ENCODE assay signal across 3 cellular contexts in the genomic region with DNA sequence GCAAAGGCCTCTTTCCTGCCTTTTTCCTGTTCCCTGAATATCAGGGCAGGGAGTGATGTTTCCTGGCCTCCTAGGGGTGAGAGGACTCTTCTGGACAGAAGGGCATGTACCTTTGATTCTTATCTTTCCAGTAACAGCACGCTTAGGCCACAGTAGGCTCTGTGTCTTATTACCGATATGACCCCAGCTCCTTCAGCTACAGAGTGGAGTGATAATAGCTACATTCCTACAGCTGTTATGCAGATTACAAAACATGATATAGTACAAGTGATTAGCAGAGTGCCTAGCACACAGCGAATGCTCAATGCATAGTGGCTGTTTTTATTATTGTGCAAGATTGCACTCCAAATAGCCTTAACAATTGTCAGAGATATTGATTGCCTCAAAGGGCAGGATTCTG.
TF ChIP-seq lines count a peak whose summit lies in the region.

No MANE protein-coding gene starts in this region.

TF ChIP-seq in SK-N-SH, 30 proteins besides CTCF, POLR2A, EP300 and RAD21 (continued from another document):
- TF ChIP-seq, protein P1, sequence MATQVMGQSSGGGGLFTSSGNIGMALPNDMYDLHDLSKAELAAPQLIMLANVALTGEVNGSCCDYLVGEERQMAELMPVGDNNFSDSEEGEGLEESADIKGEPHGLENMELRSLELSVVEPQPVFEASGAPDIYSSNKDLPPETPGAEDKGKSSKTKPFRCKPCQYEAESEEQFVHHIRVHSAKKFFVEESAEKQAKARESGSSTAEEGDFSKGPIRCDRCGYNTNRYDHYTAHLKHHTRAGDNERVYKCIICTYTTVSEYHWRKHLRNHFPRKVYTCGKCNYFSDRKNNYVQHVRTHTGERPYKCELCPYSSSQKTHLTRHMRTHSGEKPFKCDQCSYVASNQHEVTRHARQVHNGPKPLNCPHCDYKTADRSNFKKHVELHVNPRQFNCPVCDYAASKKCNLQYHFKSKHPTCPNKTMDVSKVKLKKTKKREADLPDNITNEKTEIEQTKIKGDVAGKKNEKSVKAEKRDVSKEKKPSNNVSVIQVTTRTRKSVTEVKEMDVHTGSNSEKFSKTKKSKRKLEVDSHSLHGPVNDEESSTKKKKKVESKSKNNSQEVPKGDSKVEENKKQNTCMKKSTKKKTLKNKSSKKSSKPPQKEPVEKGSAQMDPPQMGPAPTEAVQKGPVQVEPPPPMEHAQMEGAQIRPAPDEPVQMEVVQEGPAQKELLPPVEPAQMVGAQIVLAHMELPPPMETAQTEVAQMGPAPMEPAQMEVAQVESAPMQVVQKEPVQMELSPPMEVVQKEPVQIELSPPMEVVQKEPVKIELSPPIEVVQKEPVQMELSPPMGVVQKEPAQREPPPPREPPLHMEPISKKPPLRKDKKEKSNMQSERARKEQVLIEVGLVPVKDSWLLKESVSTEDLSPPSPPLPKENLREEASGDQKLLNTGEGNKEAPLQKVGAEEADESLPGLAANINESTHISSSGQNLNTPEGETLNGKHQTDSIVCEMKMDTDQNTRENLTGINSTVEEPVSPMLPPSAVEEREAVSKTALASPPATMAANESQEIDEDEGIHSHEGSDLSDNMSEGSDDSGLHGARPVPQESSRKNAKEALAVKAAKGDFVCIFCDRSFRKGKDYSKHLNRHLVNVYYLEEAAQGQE (IDR thresholded peaks at IDR 0.05; ENCODE audit: low read depth, low read length), result no peak
- no peak for TF ChIP-seq TEAD4 (IDR thresholded peaks at IDR 0.05; ENCODE audit: borderline replicate concordance, insufficient read depth)

TF ChIP-seq in SK-N-SH treated with all-trans-retinoic acid at 6 μM for 48 hours, 23 proteins besides CTCF, POLR2A, EP300 and RAD21 (continued from another document):
- TF ChIP-seq, protein P2, sequence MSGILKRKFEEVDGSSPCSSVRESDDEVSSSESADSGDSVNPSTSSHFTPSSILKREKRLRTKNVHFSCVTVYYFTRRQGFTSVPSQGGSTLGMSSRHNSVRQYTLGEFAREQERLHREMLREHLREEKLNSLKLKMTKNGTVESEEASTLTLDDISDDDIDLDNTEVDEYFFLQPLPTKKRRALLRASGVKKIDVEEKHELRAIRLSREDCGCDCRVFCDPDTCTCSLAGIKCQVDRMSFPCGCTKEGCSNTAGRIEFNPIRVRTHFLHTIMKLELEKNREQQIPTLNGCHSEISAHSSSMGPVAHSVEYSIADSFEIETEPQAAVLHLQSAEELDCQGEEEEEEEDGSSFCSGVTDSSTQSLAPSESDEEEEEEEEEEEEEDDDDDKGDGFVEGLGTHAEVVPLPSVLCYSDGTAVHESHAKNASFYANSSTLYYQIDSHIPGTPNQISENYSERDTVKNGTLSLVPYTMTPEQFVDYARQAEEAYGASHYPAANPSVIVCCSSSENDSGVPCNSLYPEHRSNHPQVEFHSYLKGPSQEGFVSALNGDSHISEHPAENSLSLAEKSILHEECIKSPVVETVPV (CRISPR knock-in tag; IDR thresholded peaks at IDR 0.05), result no peak
- TF ChIP-seq ZNF8 (CRISPR knock-in tag; IDR thresholded peaks at IDR 0.05), result no peak

TF ChIP-seq in HepG2, 621 proteins besides CTCF, POLR2A, EP300 and RAD21 (continued from another document):
- TF ChIP-seq, protein P3, sequence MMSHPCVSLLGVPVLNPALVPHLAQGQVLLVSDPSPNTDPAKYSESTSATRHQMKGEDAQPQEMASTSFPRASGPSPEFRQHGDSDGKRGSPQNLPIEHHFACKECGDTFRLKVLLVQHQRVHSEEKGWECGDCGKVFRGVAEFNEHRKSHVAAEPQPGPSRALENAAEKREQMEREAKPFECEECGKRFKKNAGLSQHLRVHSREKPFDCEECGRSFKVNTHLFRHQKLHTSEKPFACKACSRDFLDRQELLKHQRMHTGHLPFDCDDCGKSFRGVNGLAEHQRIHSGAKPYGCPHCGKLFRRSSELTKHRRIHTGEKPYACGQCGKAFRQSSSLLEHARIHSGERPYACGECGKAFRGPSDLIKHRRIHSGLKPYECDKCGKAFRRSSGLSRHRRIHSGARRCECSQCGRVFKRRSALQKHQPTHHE (CRISPR knock-in tag; IDR thresholded peaks at IDR 0.05; ENCODE audit: borderline replicate concordance), result no peak
- peak; percentile 48; the same call in 1 of the 2 replicates for TF ChIP-seq CEBPB (IDR thresholded peaks at IDR 0.05; ENCODE audit: borderline replicate concordance, low read depth, low read length)
